Comparison of ENCODE assay signal across 8 cellular contexts in the genomic region with DNA sequence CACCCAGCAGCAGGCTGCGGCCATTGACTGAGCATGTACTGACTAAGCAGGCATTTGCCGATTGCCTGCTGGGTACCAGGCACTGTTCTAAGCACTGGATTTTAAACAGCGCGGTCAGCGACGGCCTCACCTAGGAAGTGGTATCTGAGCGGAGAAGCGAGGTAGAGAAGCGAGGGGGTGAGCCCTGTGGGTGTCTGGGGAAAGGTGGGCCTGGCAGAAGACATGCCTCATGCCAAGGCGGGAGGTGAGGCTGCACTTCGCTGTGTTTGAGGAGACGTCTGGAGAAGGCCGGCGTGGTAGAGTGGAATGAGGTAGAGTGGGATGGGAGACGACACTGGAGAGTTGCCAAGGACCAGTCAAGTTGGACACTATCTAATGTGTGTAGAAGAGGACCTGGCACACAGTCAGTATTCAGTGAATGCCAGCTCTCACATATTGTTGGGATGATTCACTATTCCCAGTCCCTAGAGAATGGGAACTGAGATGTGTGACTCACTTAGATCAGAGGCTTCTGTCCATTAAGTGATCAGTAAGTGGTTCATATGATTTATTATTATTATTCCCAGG. TPM values are rescaled to one million over a fixed set of nuclear protein-coding genes. Genes with fewer than 3 reads are reported as not detected.
DNase-seq lines count a peak whose midpoint lies in the region; ATAC-seq and TF ChIP-seq lines count a peak whose summit lies in the region.

No MANE protein-coding gene starts in this region.

- no peak overlapping the region for H3K4me3 ChIP-seq in tibial artery

- DNase-seq in activated naive CD4-positive, alpha-beta T cell treated with anti-CD3 and anti-CD28 coated beads, Interleukin-2, amount 50 U/mL, for 72 hours (ENCODE audit: low spot score in 2 of 2): no peak
- DNase-seq in WTC11 (ENCODE audit: low spot score) (no peak), left ventricle myocardium superior (no peak), type B pancreatic cell (ENCODE audit: extremely low spot score, unreplicated experiment) (no peak), NCI-H2171 (lab: John Stamatoyannopoulos, UW) (no peak), tibial artery (no peak)

- no peaks in the 10 kb centered on the region for H3K36me3 Mint-ChIP-seq in activated naive CD4-positive, alpha-beta T cell treated with anti-CD3 and anti-CD28 coated beads, Interleukin-2, amount 50 U/mL, for 24 hours
- no peaks in the 10 kb centered on the region for H3K36me3 Mint-ChIP-seq in activated naive CD4-positive, alpha-beta T cell treated with anti-CD3 and anti-CD28 coated beads, Interleukin-2, amount 50 U/mL, for 72 hours
- H3K36me3 Mint-ChIP-seq in WTC11 (0 out of 2 replicates have a peak, but pooled peaks cover 3% of the 10 kb centered on the region), type B pancreatic cell (peaks cover 3% of the 10 kb centered on the region)

- peak overlapping the region; percentile 85 for H3K4me3 Mint-ChIP-seq in activated naive CD4-positive, alpha-beta T cell treated with anti-CD3 and anti-CD28 coated beads, Interleukin-2, amount 50 U/mL, for 24 hours
- H3K4me3 Mint-ChIP-seq in WTC11 (peak overlapping the region; percentile 74), type B pancreatic cell (peak overlapping the region; percentile 94)

- TF ChIP-seq CTCF in WTC11 (IDR thresholded peaks at IDR 0.05) (no peak), type B pancreatic cell (conservative IDR thresholded peaks at IDR 0.05) (no peak), tibial artery (IDR thresholded peaks at IDR 0.05) (no peak)

- no peak for ATAC-seq in activated naive CD4-positive, alpha-beta T cell treated with anti-CD3 and anti-CD28 coated beads, Interleukin-2, amount 50 U/mL, for 72 hours
- ATAC-seq in WTC11: no peak
- peak; percentile 61 for ATAC-seq in left ventricle myocardium superior
- ATAC-seq in GM19324 (IDR thresholded peaks at IDR 0.05; ENCODE audit: low FRiP score, unreplicated experiment): no peak

- H3K27me3 Mint-ChIP-seq in activated naive CD4-positive, alpha-beta T cell treated with anti-CD3 and anti-CD28 coated beads, Interleukin-2, amount 50 U/mL, for 24 hours: no peaks in the 10 kb centered on the region
- H3K27me3 Mint-ChIP-seq in WTC11 (ENCODE audit: low read depth) (peaks cover 7% of the 10 kb centered on the region), type B pancreatic cell (no peaks in the 10 kb centered on the region)

- CTCF ChIA-PET in WTC11 (lab: Charles Lee): interaction anchor here (2.6 kb wide), 1 partner anchor 10 kb away, joined by 16 read pairs; no protein-coding TSS in a partner anchor

- H3K4me1 ChIP-seq in tibial artery: peaks cover 0 to 19% (median 15%) of the 10 kb centered on the region in 4 donors

- H3K4me1 Mint-ChIP-seq in activated naive CD4-positive, alpha-beta T cell treated with anti-CD3 and anti-CD28 coated beads, Interleukin-2, amount 50 U/mL, for 24 hours: peaks cover 15% of the 10 kb centered on the region
- H3K4me1 Mint-ChIP-seq in WTC11: peaks cover 20% of the 10 kb centered on the region
- H3K4me1 Mint-ChIP-seq in type B pancreatic cell (ENCODE audit: unreplicated experiment): peaks cover 7% of the 10 kb centered on the region

- H3K36me3 ChIP-seq in tibial artery: no peaks in the 10 kb centered on the region

- H3K27ac Mint-ChIP-seq in activated naive CD4-positive, alpha-beta T cell treated with anti-CD3 and anti-CD28 coated beads, Interleukin-2, amount 50 U/mL, for 24 hours: no peak overlapping the region
- peak overlapping the region in 1 of 2 donors; percentile 51 for H3K27ac Mint-ChIP-seq in activated naive CD4-positive, alpha-beta T cell treated with anti-CD3 and anti-CD28 coated beads, Interleukin-2, amount 50 U/mL, for 72 hours
- H3K27ac Mint-ChIP-seq in WTC11 (no peak overlapping the region; the same call in 1 of the 2 replicates), type B pancreatic cell (peak overlapping the region; percentile 62)

- H3K27ac ChIP-seq in tibial artery: no peak overlapping the region

- no peaks in the 10 kb centered on the region for H3K9me3 Mint-ChIP-seq in activated naive CD4-positive, alpha-beta T cell treated with anti-CD3 and anti-CD28 coated beads, Interleukin-2, amount 50 U/mL, for 24 hours
- H3K9me3 Mint-ChIP-seq in activated naive CD4-positive, alpha-beta T cell treated with anti-CD3 and anti-CD28 coated beads, Interleukin-2, amount 50 U/mL, for 72 hours: no peaks in the 10 kb centered on the region
- no peaks in the 10 kb centered on the region for H3K9me3 Mint-ChIP-seq in WTC11
- H3K9me3 Mint-ChIP-seq in type B pancreatic cell: no peaks in the 10 kb centered on the region

- peaks cover 0 to 20% of the 10 kb centered on the region in 2 donors for H3K27me3 ChIP-seq in tibial artery

- intact Hi-C loops in left ventricle myocardium superior (cut with micrococcal nuclease) (no loop called here), tibial artery (cut with DNase I; ENCODE audit: low total_unique reads) (no loop called here)

- H3K9me3 ChIP-seq in tibial artery: no peaks in the 10 kb centered on the region

- POLR2A ChIA-PET in WTC11 (lab: Charles Lee): interaction anchor here (2.1 kb wide), 1 partner anchor 23 kb away, joined by 5 read pairs; no protein-coding TSS in a partner anchor

TF ChIP-seq in WTC11, 78 proteins besides CTCF, POLR2A, EP300 and RAD21 (continues in another document):
- TF ChIP-seq ZNF219 (CRISPR knock-in tag; IDR thresholded peaks at IDR 0.05; ENCODE audit: borderline replicate concordance): no peak
- TF ChIP-seq, protein P1, sequence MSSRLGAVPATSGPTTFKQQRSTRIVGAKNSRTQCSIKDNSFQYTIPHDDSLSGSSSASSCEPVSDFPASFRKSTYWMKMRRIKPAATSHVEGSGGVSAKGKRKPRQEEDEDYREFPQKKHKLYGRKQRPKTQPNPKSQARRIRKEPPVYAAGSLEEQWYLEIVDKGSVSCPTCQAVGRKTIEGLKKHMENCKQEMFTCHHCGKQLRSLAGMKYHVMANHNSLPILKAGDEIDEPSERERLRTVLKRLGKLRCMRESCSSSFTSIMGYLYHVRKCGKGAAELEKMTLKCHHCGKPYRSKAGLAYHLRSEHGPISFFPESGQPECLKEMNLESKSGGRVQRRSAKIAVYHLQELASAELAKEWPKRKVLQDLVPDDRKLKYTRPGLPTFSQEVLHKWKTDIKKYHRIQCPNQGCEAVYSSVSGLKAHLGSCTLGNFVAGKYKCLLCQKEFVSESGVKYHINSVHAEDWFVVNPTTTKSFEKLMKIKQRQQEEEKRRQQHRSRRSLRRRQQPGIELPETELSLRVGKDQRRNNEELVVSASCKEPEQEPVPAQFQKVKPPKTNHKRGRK (CRISPR knock-in tag; IDR thresholded peaks at IDR 0.05; ENCODE audit: borderline replicate concordance): no peak
- no peak for TF ChIP-seq ZBTB21 (CRISPR knock-in tag; IDR thresholded peaks at IDR 0.05; ENCODE audit: borderline replicate concordance)
- no peak for TF ChIP-seq NFYB (CRISPR knock-in tag; conservative IDR thresholded peaks at IDR 0.05; ENCODE audit: low read depth)
- TF ChIP-seq, protein P2, sequence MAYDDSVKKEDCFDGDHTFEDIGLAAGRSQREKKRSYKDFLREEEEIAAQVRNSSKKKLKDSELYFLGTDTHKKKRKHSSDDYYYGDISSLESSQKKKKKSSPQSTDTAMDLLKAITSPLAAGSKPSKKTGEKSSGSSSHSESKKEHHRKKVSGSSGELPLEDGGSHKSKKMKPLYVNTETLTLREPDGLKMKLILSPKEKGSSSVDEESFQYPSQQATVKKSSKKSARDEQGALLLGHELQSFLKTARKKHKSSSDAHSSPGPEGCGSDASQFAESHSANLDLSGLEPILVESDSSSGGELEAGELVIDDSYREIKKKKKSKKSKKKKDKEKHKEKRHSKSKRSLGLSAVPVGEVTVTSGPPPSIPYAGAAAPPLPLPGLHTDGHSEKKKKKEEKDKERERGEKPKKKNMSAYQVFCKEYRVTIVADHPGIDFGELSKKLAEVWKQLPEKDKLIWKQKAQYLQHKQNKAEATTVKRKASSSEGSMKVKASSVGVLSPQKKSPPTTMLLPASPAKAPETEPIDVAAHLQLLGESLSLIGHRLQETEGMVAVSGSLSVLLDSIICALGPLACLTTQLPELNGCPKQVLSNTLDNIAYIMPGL (CRISPR knock-in tag; IDR thresholded peaks at IDR 0.05): no peak
- TF ChIP-seq NR2C2 (CRISPR knock-in tag; IDR thresholded peaks at IDR 0.05): no peak
- no peak for TF ChIP-seq OVOL2 (CRISPR knock-in tag; IDR thresholded peaks at IDR 0.05; ENCODE audit: borderline replicate concordance)
- TF ChIP-seq, protein P3, sequence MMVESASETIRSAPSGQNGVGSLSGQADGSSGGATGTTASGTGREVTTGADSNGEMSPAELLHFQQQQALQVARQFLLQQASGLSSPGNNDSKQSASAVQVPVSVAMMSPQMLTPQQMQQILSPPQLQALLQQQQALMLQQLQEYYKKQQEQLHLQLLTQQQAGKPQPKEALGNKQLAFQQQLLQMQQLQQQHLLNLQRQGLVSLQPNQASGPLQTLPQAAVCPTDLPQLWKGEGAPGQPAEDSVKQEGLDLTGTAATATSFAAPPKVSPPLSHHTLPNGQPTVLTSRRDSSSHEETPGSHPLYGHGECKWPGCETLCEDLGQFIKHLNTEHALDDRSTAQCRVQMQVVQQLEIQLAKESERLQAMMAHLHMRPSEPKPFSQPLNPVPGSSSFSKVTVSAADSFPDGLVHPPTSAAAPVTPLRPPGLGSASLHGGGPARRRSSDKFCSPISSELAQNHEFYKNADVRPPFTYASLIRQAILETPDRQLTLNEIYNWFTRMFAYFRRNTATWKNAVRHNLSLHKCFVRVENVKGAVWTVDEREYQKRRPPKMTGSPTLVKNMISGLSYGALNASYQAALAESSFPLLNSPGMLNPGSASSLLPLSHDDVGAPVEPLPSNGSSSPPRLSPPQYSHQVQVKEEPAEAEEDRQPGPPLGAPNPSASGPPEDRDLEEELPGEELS (CRISPR knock-in tag; IDR thresholded peaks at IDR 0.05): no peak
- TF ChIP-seq, protein P4, sequence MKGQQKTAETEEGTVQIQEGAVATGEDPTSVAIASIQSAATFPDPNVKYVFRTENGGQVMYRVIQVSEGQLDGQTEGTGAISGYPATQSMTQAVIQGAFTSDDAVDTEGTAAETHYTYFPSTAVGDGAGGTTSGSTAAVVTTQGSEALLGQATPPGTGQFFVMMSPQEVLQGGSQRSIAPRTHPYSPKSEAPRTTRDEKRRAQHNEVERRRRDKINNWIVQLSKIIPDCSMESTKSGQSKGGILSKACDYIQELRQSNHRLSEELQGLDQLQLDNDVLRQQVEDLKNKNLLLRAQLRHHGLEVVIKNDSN (CRISPR knock-in tag; IDR thresholded peaks at IDR 0.05): no peak

RNA-seq across cellular contexts. Expression of gene SYCE1L, which starts 14.4 kb away (rescaled TPM):
- total RNA-seq in activated naive CD4-positive, alpha-beta T cell treated with anti-CD3 and anti-CD28 coated beads, Interleukin-2, amount 50 U/mL, for 72 hours: 1 to 10 TPM; 2.1 to 8.5 TPM
- total RNA-seq in WTC11 (2021): 7.0 to 10.8 TPM (median 7.3 TPM) in 3 replicates
- 2.1 TPM for total RNA-seq in left ventricle myocardium superior
- total RNA-seq in type B pancreatic cell (ENCODE audit: low replicate concordance): 12.4 and 20.0 TPM in 2 replicates

RNA-seq across cellular contexts. Expression of gene MON1B, which starts 22.6 kb away (rescaled TPM):
- 10 to 100 TPM; 75.3 to 92.9 TPM for total RNA-seq in activated naive CD4-positive, alpha-beta T cell treated with anti-CD3 and anti-CD28 coated beads, Interleukin-2, amount 50 U/mL, for 72 hours
- total RNA-seq in WTC11 (2021) (44.7 to 49.1 TPM (median 45.2 TPM) in 3 replicates), left ventricle myocardium superior (15.1 TPM), type B pancreatic cell (ENCODE audit: low replicate concordance) (41.6 and 48.7 TPM in 2 replicates)
